ENCODE assay signal across 15 cellular contexts in the genomic region with DNA sequence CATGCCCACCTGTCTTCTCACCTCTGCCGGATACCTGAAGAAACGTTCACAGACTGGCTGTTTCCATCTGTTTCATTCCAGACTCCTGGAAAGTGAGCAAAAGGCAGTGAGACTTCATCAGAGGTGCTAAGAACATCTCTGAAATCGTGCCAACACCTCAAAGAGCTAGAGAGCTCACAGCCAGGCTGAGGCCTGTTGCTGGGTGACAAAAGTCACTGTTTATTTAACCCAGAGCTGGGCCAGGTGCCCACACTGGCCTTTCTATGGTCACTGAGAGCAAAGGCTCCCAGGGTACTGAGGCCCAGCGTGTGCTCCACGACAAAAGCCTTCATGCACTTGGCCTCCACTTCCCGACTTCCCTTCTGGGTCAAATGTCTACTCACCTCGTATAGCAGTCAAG. TPM values are rescaled to one million over a fixed set of nuclear protein-coding genes. Genes with fewer than 3 reads are reported as not detected.
DNase-seq lines count a peak whose midpoint lies in the region; ATAC-seq and TF ChIP-seq lines count a peak whose summit lies in the region.
"Had no signal": no experiment of that assay in that cellular context is flagged by ENCODE, and none has a peak within 500 bp of the region (broad histone marks: within the 10 kb centered on the region; RNA-seq: fewer than 3 reads in every experiment).

No MANE protein-coding gene starts in this region.

- H3K9me2 ChIP-seq in SK-N-SH: no peaks in the 10 kb centered on the region

- no peak for TF ChIP-seq RAD21 in SK-N-SH (IDR thresholded peaks at IDR 0.05; ENCODE audit: low read length)

- H3K4me1 ChIP-seq in SK-N-SH (ENCODE audit: control insufficient read depth in 1 of 2, insufficient read depth in 2 of 2, low read depth in 1 of 2, low read length in 1 of 2) (peaks cover 29 to 44% of the 10 kb centered on the region in 2 experiments), lower lobe of right lung (peaks cover 23% of the 10 kb centered on the region), upper lobe of left lung (peaks cover 10 to 31% (median 21%) of the 10 kb centered on the region in 4 donors)

- peaks cover 25% of the 10 kb centered on the region for H3K27me3 Mint-ChIP-seq in nephron progenitor cell (ENCODE audit: low read depth, poor library complexity)
- H3K27me3 Mint-ChIP-seq: activated CD4-positive, alpha-beta T cell treated with anti-CD3 and anti-CD28 coated beads for 36 hours had no signal

- 61% methylated on average over 3 of the region's 7 CpGs for WGBS in SK-N-SH (ENCODE audit: low lambda C conversion rate)
- WGBS in upper lobe of left lung, 2 donors: 41 to 64% methylated on average over 5 to 7 of the region's 7 CpGs

- TF ChIP-seq EP300 in SK-N-SH (IDR thresholded peaks at IDR 0.05; ENCODE audit: borderline replicate concordance in 1 of 2, low read depth in 1 of 2, low read length in 1 of 2) (no peak), upper lobe of left lung (IDR thresholded peaks at IDR 0.05) (no peak)

- no peak overlapping the region for H3K4me3 Mint-ChIP-seq in nephron progenitor cell
- H3K4me3 Mint-ChIP-seq: activated CD4-positive, alpha-beta T cell treated with anti-CD3 and anti-CD28 coated beads for 36 hours had no signal

- H3K9me3 ChIP-seq in SK-N-SH (no peaks in the 10 kb centered on the region), lower lobe of right lung (no peaks in the 10 kb centered on the region), upper lobe of left lung (no peaks in the 10 kb centered on the region)
- H3K9me3 ChIP-seq: neutrophil had no signal

- no peaks in the 10 kb centered on the region for H3K9me3 Mint-ChIP-seq in nephron progenitor cell

- peak overlapping the region; percentile 63 for H3K4me2 ChIP-seq in SK-N-SH

- H3K4me3 ChIP-seq in SK-N-SH (ENCODE audit: low read depth in 2 of 2, low read length in 1 of 2): no peak overlapping the region
- no peak overlapping the region for H3K4me3 ChIP-seq in lower lobe of right lung
- H3K4me3 ChIP-seq in upper lobe of left lung: no peak overlapping the region

- no peak for DNase-seq in SK-N-SH
- DNase-seq in astrocyte of the hippocampus (ENCODE audit: low read depth, low spot score): peak; percentile 56
- peak; percentile 70 for DNase-seq in lower lobe of right lung
- peak in 1 of 2 donors; percentile 76 for DNase-seq in upper lobe of left lung
- no peak for DNase-seq in nephron progenitor cell
- DNase-seq: activated CD4-positive, alpha-beta T cell treated with anti-CD3 and anti-CD28 coated beads for 36 hours; activated gamma-delta T cell; cerebellar nuclear complex; erythroblast; NCI-H2171 treated with DMSO at 0.1 percent for 48 hours; stimulated activated CD4-positive, alpha-beta T cell treated with anti-CD3 and anti-CD28 coated beads, Interleukin-2, amount 100 ng/mL, for 48 hours had no signal

- peaks cover 29% of the 10 kb centered on the region for H3F3A ChIP-seq in SK-N-SH (replicated peaks; ENCODE audit: insufficient read depth)

- peaks cover 7% of the 10 kb centered on the region for H4K20me1 ChIP-seq in SK-N-SH (ENCODE audit: insufficient read depth)

- H3K4me1 Mint-ChIP-seq in nephron progenitor cell: peaks cover 12% of the 10 kb centered on the region

- H3K36me3 ChIP-seq in SK-N-SH (replicated peaks in 1 of 2; ENCODE audit: control insufficient read depth in 1 of 2, insufficient read depth in 2 of 2, low read length in 1 of 2): no peaks in the 10 kb centered on the region
- H3K36me3 ChIP-seq in lower lobe of right lung: no peaks in the 10 kb centered on the region
- no peaks in the 10 kb centered on the region for H3K36me3 ChIP-seq in upper lobe of left lung
- H3K36me3 ChIP-seq: neutrophil had no signal

- H2AFZ ChIP-seq in SK-N-SH (ENCODE audit: low read depth): no peak overlapping the region

- no peaks in the 10 kb centered on the region; the same call in 1 of the 2 replicates for H3K79me2 ChIP-seq in SK-N-SH (ENCODE audit: insufficient read depth)

- H3K27me3 ChIP-seq in SK-N-SH (ENCODE audit: insufficient read depth) (no peaks in the 10 kb centered on the region), lower lobe of right lung (ENCODE audit: low read depth) (no peaks in the 10 kb centered on the region), upper lobe of left lung (no peaks in the 10 kb centered on the region)

- H3K27ac Mint-ChIP-seq in nephron progenitor cell: no peak overlapping the region
- H3K27ac Mint-ChIP-seq: activated CD4-positive, alpha-beta T cell treated with anti-CD3 and anti-CD28 coated beads for 36 hours had no signal

- CTCF ChIA-PET in SK-N-SH (lab: Yijun Ruan, JAX): interaction anchor here (1.1 kb wide), 1 partner anchor 111 kb away, joined by 3 read pairs; no protein-coding TSS in a partner anchor

- no peak for TF ChIP-seq POLR2A in upper lobe of left lung (IDR thresholded peaks at IDR 0.05)

- TF ChIP-seq CTCF in SK-N-SH (IDR thresholded peaks at IDR 0.05) (no peak), lower lobe of right lung (IDR thresholded peaks at IDR 0.05) (no peak), upper lobe of left lung (IDR thresholded peaks at IDR 0.05) (no peak), nephron progenitor cell (IDR thresholded peaks at IDR 0.05) (no peak)

- intact Hi-C loops in lower lobe of right lung (cut with DNase I): no loop called here

- POLR2A ChIA-PET in SK-N-SH (lab: Yijun Ruan, JAX): interaction anchor here (0.6 kb wide), 1 partner anchor 173 kb away, joined by 4 read pairs; no protein-coding TSS in a partner anchor

- ATAC-seq in SK-N-SH treated with all-trans-retinoic acid at 6 μM for 48 hours: no peak
- peak; percentile 55 to 56 for ATAC-seq in lower lobe of right lung
- ATAC-seq in upper lobe of left lung (ENCODE audit: low FRiP score in 2 of 2): peak in 1 of 2 donors; percentile 61
- no peak for ATAC-seq in GM21528 (IDR thresholded peaks at IDR 0.05; ENCODE audit: low FRiP score, unreplicated experiment)
- ATAC-seq in HG03432 (IDR thresholded peaks at IDR 0.05; ENCODE audit: unreplicated experiment): no peak
- ATAC-seq: activated CD4-positive, alpha-beta T cell treated with anti-CD3 and anti-CD28 coated beads for 36 hours had no signal

- H3K9ac ChIP-seq in SK-N-SH: no peak overlapping the region

- H3K27ac ChIP-seq in SK-N-SH (ENCODE audit: low read depth in 2 of 2, low read length in 1 of 2) (peak overlapping the region in 1 of 2 experiments; percentile 47; a peak in 1 of 4 replicates), lower lobe of right lung (peak overlapping the region; percentile 79), upper lobe of left lung (peak overlapping the region; percentile 48 to 75 (median 66))
- H3K27ac ChIP-seq: neutrophil had no signal

- H3K36me3 Mint-ChIP-seq in nephron progenitor cell (ENCODE audit: low read depth): no peaks in the 10 kb centered on the region

TF ChIP-seq in SK-N-SH, 30 proteins besides CTCF, POLR2A, EP300 and RAD21 (continues in another document):
- TF ChIP-seq TEAD4 (IDR thresholded peaks at IDR 0.05; ENCODE audit: borderline replicate concordance, insufficient read depth) (no peak), YY1 (IDR thresholded peaks at IDR 0.05; ENCODE audit: low read depth) (no peak), NRF1 (IDR thresholded peaks at IDR 0.05; ENCODE audit: low read depth, low read length) (no peak), FOSL2 (IDR thresholded peaks at IDR 0.05; ENCODE audit: borderline replicate concordance, low read depth) (no peak), POLR2AphosphoS5 (IDR thresholded peaks at IDR 0.05; ENCODE audit: low read depth, low read length) (no peak), RCOR1 (IDR thresholded peaks at IDR 0.05; ENCODE audit: low read length) (no peak)
- TF ChIP-seq, protein P1, sequence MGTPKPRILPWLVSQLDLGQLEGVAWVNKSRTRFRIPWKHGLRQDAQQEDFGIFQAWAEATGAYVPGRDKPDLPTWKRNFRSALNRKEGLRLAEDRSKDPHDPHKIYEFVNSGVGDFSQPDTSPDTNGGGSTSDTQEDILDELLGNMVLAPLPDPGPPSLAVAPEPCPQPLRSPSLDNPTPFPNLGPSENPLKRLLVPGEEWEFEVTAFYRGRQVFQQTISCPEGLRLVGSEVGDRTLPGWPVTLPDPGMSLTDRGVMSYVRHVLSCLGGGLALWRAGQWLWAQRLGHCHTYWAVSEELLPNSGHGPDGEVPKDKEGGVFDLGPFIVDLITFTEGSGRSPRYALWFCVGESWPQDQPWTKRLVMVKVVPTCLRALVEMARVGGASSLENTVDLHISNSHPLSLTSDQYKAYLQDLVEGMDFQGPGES (IDR thresholded peaks at IDR 0.05; ENCODE audit: low read depth, low read length): no peak

TF ChIP-seq in SK-N-SH treated with all-trans-retinoic acid at 6 μM for 48 hours, 23 proteins besides CTCF, POLR2A, EP300 and RAD21 (continues in another document):
- TF ChIP-seq, protein P2, sequence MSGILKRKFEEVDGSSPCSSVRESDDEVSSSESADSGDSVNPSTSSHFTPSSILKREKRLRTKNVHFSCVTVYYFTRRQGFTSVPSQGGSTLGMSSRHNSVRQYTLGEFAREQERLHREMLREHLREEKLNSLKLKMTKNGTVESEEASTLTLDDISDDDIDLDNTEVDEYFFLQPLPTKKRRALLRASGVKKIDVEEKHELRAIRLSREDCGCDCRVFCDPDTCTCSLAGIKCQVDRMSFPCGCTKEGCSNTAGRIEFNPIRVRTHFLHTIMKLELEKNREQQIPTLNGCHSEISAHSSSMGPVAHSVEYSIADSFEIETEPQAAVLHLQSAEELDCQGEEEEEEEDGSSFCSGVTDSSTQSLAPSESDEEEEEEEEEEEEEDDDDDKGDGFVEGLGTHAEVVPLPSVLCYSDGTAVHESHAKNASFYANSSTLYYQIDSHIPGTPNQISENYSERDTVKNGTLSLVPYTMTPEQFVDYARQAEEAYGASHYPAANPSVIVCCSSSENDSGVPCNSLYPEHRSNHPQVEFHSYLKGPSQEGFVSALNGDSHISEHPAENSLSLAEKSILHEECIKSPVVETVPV (CRISPR knock-in tag; IDR thresholded peaks at IDR 0.05): no peak
- TF ChIP-seq ARNTL (CRISPR knock-in tag; IDR thresholded peaks at IDR 0.05; ENCODE audit: borderline replicate concordance, low read depth) (no peak), ZFP30 (CRISPR knock-in tag; IDR thresholded peaks at IDR 0.05) (no peak), ESRRG (CRISPR knock-in tag; IDR thresholded peaks at IDR 0.05) (no peak), PPARA (CRISPR knock-in tag; IDR thresholded peaks at IDR 0.05; ENCODE audit: borderline replicate concordance) (no peak)

RNA-seq across cellular contexts. Expression of a gene that starts 3.7 kb away (rescaled TPM):
- 0.81 and 0.86 TPM in 2 replicates for polyA plus RNA-seq in SK-N-SH (2012; rRNA removed)
- 1.1 and 1.3 TPM in 2 replicates for polyA plus RNA-seq in SK-N-SH (2012; cell fraction: cytosol; rRNA removed)
- 0.20 and 0.45 TPM in 2 replicates for polyA plus RNA-seq in SK-N-SH (2012; cell fraction: nucleus; rRNA removed)
- 1.9 TPM for total RNA-seq in lower lobe of right lung
- 1 to 10 TPM in 3 of 6 donors, under 1 TPM in 1, not detected in 2; 0.69 to 3.0 (median 1.9) TPM for total RNA-seq in upper lobe of left lung

RNA-seq across cellular contexts. Expression of a gene that starts 54.8 kb away (rescaled TPM):
- 24.5 and 25.8 TPM in 2 replicates for polyA plus RNA-seq in SK-N-SH (2012; rRNA removed)
- polyA plus RNA-seq in SK-N-SH (2012; cell fraction: cytosol; rRNA removed): 39.0 and 50.0 TPM in 2 replicates
- polyA plus RNA-seq in SK-N-SH (2012; cell fraction: nucleus; rRNA removed): 25.6 and 33.6 TPM in 2 replicates
- 94.7 TPM for total RNA-seq in lower lobe of right lung
- 100 to 1,000 TPM in 4 of 6 donors, 10 to 100 TPM in 2; 90.2 to 138 (median 107) TPM for total RNA-seq in upper lobe of left lung

Comparison
In these comparisons a context has a peak if more than half of its experiments do, and no peak if none do; other contexts are left out.
1. DNase-seq: peak in astrocyte of the hippocampus (single experiment) and lower lobe of right lung (single experiment); none in SK-N-SH (single experiment) and nephron progenitor cell (single experiment).
2. ATAC-seq: peak in lower lobe of right lung (2 of 2); none in SK-N-SH treated with all-trans-retinoic acid at 6 μM for 48 hours (single experiment), GM21528 (single experiment) and HG03432 (single experiment).